9 cellular contexts compared by ENCODE assay signal in genomic region chr1:210372931-210373627, GRCh38. TPM values are rescaled to one million over a fixed set of nuclear protein-coding genes. Genes with fewer than 3 reads are reported as not detected.
DNase-seq lines count a peak whose midpoint lies in the region; ATAC-seq and TF ChIP-seq lines count a peak whose summit lies in the region.
"Had no signal": no experiment of that assay in that cellular context is flagged by ENCODE, and none has a peak within 500 bp of the region (broad histone marks: within the 10 kb centered on the region; RNA-seq: fewer than 3 reads in every experiment).

No MANE protein-coding gene starts in this region.

- CTCF ChIA-PET in mammary epithelial cell (lab: Charles Lee; ENCODE audit: low non-redundant PET), result interaction anchor here (1.1 kb wide), 1 partner anchor 27 kb away, joined by 7 read pairs; no protein-coding TSS in a partner anchor

- H3K27ac ChIP-seq in mammary epithelial cell (ENCODE audit: insufficient read depth, low read depth, low read length) (no peak overlapping the region), smooth muscle cell (ENCODE audit: low read depth) (peak overlapping the region; percentile 83)

- H3K27me3 ChIP-seq in mammary epithelial cell (ENCODE audit: insufficient read depth, low read length) (no peaks in the 10 kb centered on the region), smooth muscle cell (ENCODE audit: low read depth) (no peaks in the 10 kb centered on the region)

- H4K20me1 ChIP-seq in mammary epithelial cell (ENCODE audit: insufficient read depth, low read length) (no peaks in the 10 kb centered on the region), smooth muscle cell (ENCODE audit: low read depth) (no peaks in the 10 kb centered on the region)

- H3K9ac ChIP-seq in mammary epithelial cell (ENCODE audit: insufficient read depth, low read length) (no peak overlapping the region), smooth muscle cell (ENCODE audit: low read depth) (no peak overlapping the region)

- in situ Hi-C loops in mammary epithelial cell (cut with MboI; ENCODE audit: low sequenced_read_pairs in 2 of 2), result no loop called here

- no peak for ATAC-seq in left colon
- ATAC-seq: naive thymus-derived CD8-positive, alpha-beta T cell had no signal

- no peaks in the 10 kb centered on the region for H3K36me3 ChIP-seq in mammary epithelial cell (ENCODE audit: insufficient read depth, low read length)
- no peaks in the 10 kb centered on the region for H3K36me3 ChIP-seq in smooth muscle cell (ENCODE audit: low read depth)

- no TSS peak for BruUV-seq in mammary epithelial cell (replicated peaks; lab: Mats Ljungman, UMichigan)

- H3K9me3 ChIP-seq in mammary epithelial cell (replicated peaks; ENCODE audit: insufficient read depth, low read length), result no peaks in the 10 kb centered on the region
- no peaks in the 10 kb centered on the region for H3K9me3 ChIP-seq in smooth muscle cell (replicated peaks; ENCODE audit: low read depth)

- H3K4me2 ChIP-seq in mammary epithelial cell (ENCODE audit: insufficient read depth, low read depth, low read length) (no peak overlapping the region), smooth muscle cell (no peak overlapping the region)

- no peak overlapping the region for H3K4me3 ChIP-seq in mammary epithelial cell (replicated peaks in 1 of 3; ENCODE audit: insufficient read depth in 1 of 3, low read depth in 2 of 3, low read length in 3 of 3)
- H3K4me3 ChIP-seq in smooth muscle cell, result no peak overlapping the region

- DNase-seq in activated naive CD4-positive, alpha-beta T cell treated with Interleukin-2 at 50 U/mL for 16 hours, result peak; percentile 15
- no peak for DNase-seq in activated naive CD4-positive, alpha-beta T cell treated with anti-CD3 and anti-CD28 coated beads, Interleukin-2, amount 50 U/mL, for 16 hours
- DNase-seq in NCI-H526 treated with DMSO at 0.1 percent for 48 hours (lab: John Stamatoyannopoulos, UW), result peak; percentile 94
- DNase-seq in mammary epithelial cell, result peak; percentile 100
- no peak for DNase-seq in smooth muscle cell (lab: John Stamatoyannopoulos, UW; ENCODE audit: unreplicated experiment)
- no peak for DNase-seq in OCI-M1 (lab: John Stamatoyannopoulos, UW)
- no peak for DNase-seq in LoVo (ENCODE audit: low spot score)
- no peak for DNase-seq in left colon
- DNase-seq: naive thymus-derived CD8-positive, alpha-beta T cell had no signal

- H3K79me2 ChIP-seq in mammary epithelial cell (ENCODE audit: insufficient read depth, low read length) (no peaks in the 10 kb centered on the region), smooth muscle cell (ENCODE audit: low read depth) (no peaks in the 10 kb centered on the region)

- H3F3A ChIP-seq in smooth muscle cell (ENCODE audit: low read depth), result no peaks in the 10 kb centered on the region

- WGBS in mammary epithelial cell (ENCODE audit: low coverage, missing lambda C conversion rate), result 15% methylated on average over 6 of the region's 6 CpGs
- 69% methylated on average over 6 of the region's 6 CpGs for WGBS in smooth muscle cell (ENCODE audit: low lambda C conversion rate)

- H2AFZ ChIP-seq in mammary epithelial cell (ENCODE audit: low read depth, low read length) (no peak overlapping the region), smooth muscle cell (ENCODE audit: low read depth) (no peak overlapping the region)

- dilution Hi-C loops in mammary epithelial cell (cut with HindIII; ENCODE audit: low sequenced_read_pairs), result no loop called here

- H3K4me1 ChIP-seq in mammary epithelial cell (ENCODE audit: insufficient read depth, low read length) (peaks cover 4% of the 10 kb centered on the region), smooth muscle cell (ENCODE audit: low read depth) (peaks cover 9% of the 10 kb centered on the region)

- intact Hi-C loops in mammary epithelial cell (cut with micrococcal nuclease), result loop anchor here (2.0 to 5.0 kb wide), 3 partner anchors 28 to 231 kb away; no protein-coding TSS in a partner anchor
- intact Hi-C loops in left colon (cut with DNase I, micrococcal nuclease), result no loop called here

- TF ChIP-seq CTCF in mammary epithelial cell (conservative IDR thresholded peaks at IDR 0.05 in 1 of 2, IDR thresholded peaks at IDR 0.05 in 1 of 2; ENCODE audit: extremely low read depth in 1 of 2, insufficient read depth in 1 of 2, low read depth in 1 of 2, low read length in 2 of 2) (no peak), smooth muscle cell (IDR thresholded peaks at IDR 0.05; ENCODE audit: borderline replicate concordance, insufficient read depth, poor library complexity, severe bottlenecking) (no peak)

RNA-seq across cellular contexts. Expression of gene HHAT, which starts 44.4 kb away (rescaled TPM):
- total RNA-seq in mammary epithelial cell (1 to 10 TPM; 1.8 to 9.8 TPM), smooth muscle cell (9.8 and 11.4 TPM in 2 replicates), left colon (1 to 10 TPM; 4.6 to 6.8 TPM)
- polyA plus RNA-seq in mammary epithelial cell (1.8 TPM), smooth muscle cell (4.6 and 8.8 TPM in 2 replicates)
- not detected for polyA minus RNA-seq in mammary epithelial cell

Comparison
In these comparisons a context has a peak if more than half of its experiments do, and no peak if none do; other contexts are left out.
1. DNase-seq: peak in activated naive CD4-positive, alpha-beta T cell treated with Interleukin-2 at 50 U/mL for 16 hours (single experiment), NCI-H526 treated with DMSO at 0.1 percent for 48 hours (single experiment) and mammary epithelial cell (single experiment); none in activated naive CD4-positive, alpha-beta T cell treated with anti-CD3 and anti-CD28 coated beads, Interleukin-2, amount 50 U/mL, for 16 hours (single experiment), smooth muscle cell (single experiment), OCI-M1 (single experiment), LoVo (single experiment) and left colon (0 of 2).